17 cellular contexts compared by ENCODE assay signal in genomic region chr2:12605936-12606335, GRCh38.
A peak's percentile ranks its signal among the peaks of the same experiment; 100 is the strongest.
DNase-seq lines count a peak whose midpoint lies in the region; ATAC-seq and TF ChIP-seq lines count a peak whose summit lies in the region.
"Had no signal": no experiment of that assay in that cellular context is flagged by ENCODE, and none has a peak within 500 bp of the region (broad histone marks: within the 10 kb centered on the region; RNA-seq: fewer than 3 reads in every experiment).

No MANE protein-coding gene starts in this region.

- no peak overlapping the region for H3K18ac ChIP-seq in neuronal stem cell (ENCODE audit: low read length)

- no peak overlapping the region for H3K9ac ChIP-seq in neuronal stem cell (ENCODE audit: low read depth, low read length, poor library complexity)
- H3K9ac ChIP-seq: KMS-11 had no signal

- H2BK15ac ChIP-seq in neuronal stem cell (ENCODE audit: low read length): no peak overlapping the region

- peak; percentile 15 for ATAC-seq in SK-N-SH treated with all-trans-retinoic acid at 6 μM for 48 hours
- no peak for ATAC-seq in HG03280 (IDR thresholded peaks at IDR 0.05; ENCODE audit: unreplicated experiment)
- no peak for ATAC-seq in GM21447 (IDR thresholded peaks at IDR 0.05; ENCODE audit: unreplicated experiment)
- ATAC-seq in lower lobe of right lung: no peak
- ATAC-seq: GM12878 had no signal

- H3K4ac ChIP-seq in neuronal stem cell (ENCODE audit: low read length): no peak overlapping the region

- no peak overlapping the region for H2BK120ac ChIP-seq in neuronal stem cell (ENCODE audit: low read depth, low read length)

- H4K91ac ChIP-seq in neuronal stem cell (ENCODE audit: low read depth, low read length, poor library complexity): no peak overlapping the region

- peak; percentile 26 for DNase-seq in COLO829 (ENCODE audit: low spot score)
- DNase-seq in fibroblast of the aortic adventitia (ENCODE audit: low read depth): peak; percentile 75
- DNase-seq in neuronal stem cell (ENCODE audit: low spot score): no peak
- no peak for DNase-seq in NOMO-1 treated with dmso at 0.1 percent for 144 hours (lab: John Stamatoyannopoulos, UW; ENCODE audit: unreplicated experiment)
- no peak for DNase-seq in lower lobe of right lung
- DNase-seq: Calu3, DMS79, NCI-H1105, NCI-H1694 treated with DMSO at 0.1 percent for 48 hours, PC-9 had no signal

- no peaks in the 10 kb centered on the region for H3K27me3 ChIP-seq in neuronal stem cell (ENCODE audit: control insufficient read depth in 3 of 3, insufficient read depth in 3 of 3, low read depth in 1 of 3, low read length in 3 of 3)
- H3K27me3 ChIP-seq in lower lobe of right lung (ENCODE audit: low read depth): no peaks in the 10 kb centered on the region

- no peaks in the 10 kb centered on the region for H3K36me3 ChIP-seq in neuronal stem cell (replicated peaks in 1 of 2; ENCODE audit: control insufficient read depth in 2 of 2, insufficient read depth in 2 of 2, low read length in 2 of 2)
- H3K36me3 ChIP-seq in lower lobe of right lung: no peaks in the 10 kb centered on the region
- H3K36me3 ChIP-seq: HAP-1 had no signal

- WGBS in neuronal stem cell (ENCODE audit: extremely low coverage in 2 of 2, insufficient read length in 2 of 2, insufficient replicate concordance in 1 of 2), 2 donors: no CpG with 5 or more reads among the region's 2 CpGs

- H3K4me1 ChIP-seq in neuronal stem cell (ENCODE audit: control insufficient read depth in 2 of 2, insufficient read depth in 1 of 2, low read depth in 1 of 2, low read length in 2 of 2): peaks cover 7 to 14% of the 10 kb centered on the region in 2 donors
- no peaks in the 10 kb centered on the region for H3K4me1 ChIP-seq in lower lobe of right lung
- H3K4me1 ChIP-seq: HAP-1 had no signal

- H3K27ac ChIP-seq in neuronal stem cell (replicated peaks; ENCODE audit: low read length): no peak overlapping the region
- no peak overlapping the region for H3K27ac ChIP-seq in lower lobe of right lung
- H3K27ac ChIP-seq: HL-60, KMS-11, PC-9 had no signal

- H3K4me3 ChIP-seq in fibroblast of the aortic adventitia (ENCODE audit: low read depth, low read length) (no peak overlapping the region), neuronal stem cell (ENCODE audit: low read length in 2 of 2) (no peak overlapping the region), lower lobe of right lung (no peak overlapping the region)
- H3K4me3 ChIP-seq: GM12878, HAP-1, PC-9 had no signal

- no peak overlapping the region for H3K4me2 ChIP-seq in neuronal stem cell (ENCODE audit: insufficient read depth, low read length, poor library complexity, severe bottlenecking)
- H3K4me2 ChIP-seq: KMS-11, PC-9 had no signal

- no peak overlapping the region for H3K14ac ChIP-seq in neuronal stem cell (ENCODE audit: low read length)

- no peaks in the 10 kb centered on the region for H3K79me1 ChIP-seq in neuronal stem cell (ENCODE audit: low read depth, low read length)

- H2BK12ac ChIP-seq in neuronal stem cell (ENCODE audit: low read length): no peak overlapping the region

- H3K9me3 ChIP-seq in neuronal stem cell (replicated peaks in 1 of 2; ENCODE audit: control insufficient read depth in 2 of 2, insufficient read depth in 1 of 2, low read depth in 1 of 2, low read length in 2 of 2) (no peaks in the 10 kb centered on the region), lower lobe of right lung (no peaks in the 10 kb centered on the region)
- H3K9me3 ChIP-seq: HAP-1 had no signal

- no peak overlapping the region for H2BK5ac ChIP-seq in neuronal stem cell (ENCODE audit: low read length)

- H4K8ac ChIP-seq in neuronal stem cell (ENCODE audit: low read depth, low read length): no peak overlapping the region

- H3K23ac ChIP-seq in neuronal stem cell (ENCODE audit: low read depth, low read length, poor library complexity): no peak overlapping the region

- intact Hi-C loops in lower lobe of right lung (cut with DNase I): no loop called here

- peak overlapping the region; percentile 80 for H2AFZ ChIP-seq in neuronal stem cell (ENCODE audit: low read length)
- H2AFZ ChIP-seq: PC-9 had no signal

- no peak for TF ChIP-seq CTCF in fibroblast of the aortic adventitia (IDR thresholded peaks at IDR 0.05; ENCODE audit: insufficient read depth, low read length)
- TF ChIP-seq CTCF in lower lobe of right lung (IDR thresholded peaks at IDR 0.05): no peak

- no peak overlapping the region for H2AK5ac ChIP-seq in neuronal stem cell (ENCODE audit: low read depth, low read length)

TF ChIP-seq in SK-N-SH treated with all-trans-retinoic acid at 6 μM for 48 hours, 23 proteins besides CTCF, POLR2A, EP300 and RAD21:
- TF ChIP-seq ZNF565 (CRISPR knock-in tag; conservative IDR thresholded peaks at IDR 0.05; ENCODE audit: low read depth): no peak
- no peak for TF ChIP-seq ZFP30 (CRISPR knock-in tag; IDR thresholded peaks at IDR 0.05)
- TF ChIP-seq PPARA (CRISPR knock-in tag; IDR thresholded peaks at IDR 0.05; ENCODE audit: borderline replicate concordance): no peak
- no peak for TF ChIP-seq ZNF8 (CRISPR knock-in tag; IDR thresholded peaks at IDR 0.05)
- TF ChIP-seq ARNTL (CRISPR knock-in tag; IDR thresholded peaks at IDR 0.05; ENCODE audit: borderline replicate concordance, low read depth): no peak
- no peak for TF ChIP-seq ZNF70 (CRISPR knock-in tag; IDR thresholded peaks at IDR 0.05)
- TF ChIP-seq POU6F1 (CRISPR knock-in tag; IDR thresholded peaks at IDR 0.05; ENCODE audit: borderline replicate concordance, low read depth): no peak
- no peak for TF ChIP-seq TOX (CRISPR knock-in tag; IDR thresholded peaks at IDR 0.05; ENCODE audit: borderline replicate concordance)
- 0 out of 2 replicates have a peak, but pooled peaks have one; percentile 13 for TF ChIP-seq ISL1 (CRISPR knock-in tag; IDR thresholded peaks at IDR 0.05)
- TF ChIP-seq GLIS3 (CRISPR knock-in tag; IDR thresholded peaks at IDR 0.05): no peak
- TF ChIP-seq CREB5 (CRISPR knock-in tag; IDR thresholded peaks at IDR 0.05; ENCODE audit: low read depth): 0 out of 2 replicates have a peak, but pooled peaks have one; percentile 37
- TF ChIP-seq TSHZ2 (CRISPR knock-in tag; IDR thresholded peaks at IDR 0.05): no peak
- TF ChIP-seq RARB (CRISPR knock-in tag; IDR thresholded peaks at IDR 0.05): no peak

Comparison
In these comparisons a context has a peak if more than half of its experiments do, and no peak if none do; other contexts are left out.
1. DNase-seq: peak in COLO829 (single experiment) and fibroblast of the aortic adventitia (single experiment); none in neuronal stem cell (single experiment), NOMO-1 treated with dmso at 0.1 percent for 144 hours (single experiment) and lower lobe of right lung (single experiment).